In genomic region chr18:34649072-34649471, GRCh38 we compare ENCODE assay signal across 1 cellular context.
TF ChIP-seq lines count a peak whose summit lies in the region.

No MANE protein-coding gene starts in this region.

TF ChIP-seq in HEK293, 187 proteins besides CTCF, POLR2A, EP300 and RAD21 (continued from another document and continues in another):
- TF ChIP-seq ZNF362 (tag by site-specific recombination; IDR thresholded peaks at IDR 0.05), result no peak
- TF ChIP-seq ZNF248 (tag by site-specific recombination; IDR thresholded peaks at IDR 0.05), result no peak
- TF ChIP-seq KLF10 (tag by site-specific recombination; IDR thresholded peaks at IDR 0.05), result no peak
- no peak for TF ChIP-seq ZNF645 (tag by site-specific recombination; IDR thresholded peaks at IDR 0.05)
- no peak for TF ChIP-seq ZFP69B (tag by site-specific recombination; IDR thresholded peaks at IDR 0.05)
- no peak for TF ChIP-seq ZNF26 (tag by site-specific recombination; IDR thresholded peaks at IDR 0.05)
- 0 out of 2 replicates have a peak, but pooled peaks have one; percentile 28 for TF ChIP-seq HIC1 (tag by site-specific recombination; IDR thresholded peaks at IDR 0.05)
- TF ChIP-seq PRDM6 (tag by site-specific recombination; IDR thresholded peaks at IDR 0.05), result peak; percentile 77
- no peak for TF ChIP-seq PRDM10 (tag by site-specific recombination; IDR thresholded peaks at IDR 0.05)
- no peak for TF ChIP-seq ZIC2 (tag by site-specific recombination; IDR thresholded peaks at IDR 0.05)
- TF ChIP-seq REPIN1 (tag by site-specific recombination; IDR thresholded peaks at IDR 0.05; ENCODE audit: low read depth), result no peak
- TF ChIP-seq ZNF623 (tag by site-specific recombination; IDR thresholded peaks at IDR 0.05), result no peak
- no peak for TF ChIP-seq ELK4 (IDR thresholded peaks at IDR 0.05; ENCODE audit: borderline replicate concordance, low read depth, low read length)
- no peak for TF ChIP-seq REST (tag by site-specific recombination; IDR thresholded peaks at IDR 0.05)
- TF ChIP-seq MEIS1 (CRISPR knock-in tag; IDR thresholded peaks at IDR 0.05; ENCODE audit: borderline replicate concordance), result no peak
- no peak for TF ChIP-seq GLI2 (tag by site-specific recombination; IDR thresholded peaks at IDR 0.05; ENCODE audit: borderline replicate concordance, low read depth)
- TF ChIP-seq ZNF48 (tag by site-specific recombination; IDR thresholded peaks at IDR 0.05), result no peak
- no peak for TF ChIP-seq ZNF133 (tag by site-specific recombination; IDR thresholded peaks at IDR 0.05)
- no peak for TF ChIP-seq ZSCAN5A (tag by site-specific recombination; IDR thresholded peaks at IDR 0.05)
- no peak for TF ChIP-seq HOXD13 (CRISPR knock-in tag; IDR thresholded peaks at IDR 0.05; ENCODE audit: borderline replicate concordance)
- 0 out of 2 replicates have a peak, but pooled peaks have one; percentile 47 for TF ChIP-seq TSHZ1 (tag by site-specific recombination; IDR thresholded peaks at IDR 0.05; ENCODE audit: borderline replicate concordance)
- TF ChIP-seq ZNF600 (tag by site-specific recombination; IDR thresholded peaks at IDR 0.05), result peak; percentile 46
- TF ChIP-seq ZNF768 (tag by site-specific recombination; IDR thresholded peaks at IDR 0.05), result no peak
- no peak for TF ChIP-seq ZBTB8A (tag by site-specific recombination; IDR thresholded peaks at IDR 0.05)
- TF ChIP-seq YY2 (tag by site-specific recombination; IDR thresholded peaks at IDR 0.05), result no peak
- no peak for TF ChIP-seq ZFP3 (tag by site-specific recombination; IDR thresholded peaks at IDR 0.05; ENCODE audit: low read depth)
- TF ChIP-seq ZNF335 (tag by site-specific recombination; conservative IDR thresholded peaks at IDR 0.05), result no peak
- no peak for TF ChIP-seq GLIS2 (tag by site-specific recombination; IDR thresholded peaks at IDR 0.05)
- TF ChIP-seq ZNF677 (tag by site-specific recombination; IDR thresholded peaks at IDR 0.05), result no peak
- TF ChIP-seq ZNF701 (tag by site-specific recombination; IDR thresholded peaks at IDR 0.05), result no peak
- TF ChIP-seq ZNF426 (tag by site-specific recombination; IDR thresholded peaks at IDR 0.05), result no peak
- no peak for TF ChIP-seq ZNF449 (tag by site-specific recombination; IDR thresholded peaks at IDR 0.05)
